28 cellular contexts compared by ENCODE assay signal in genomic region chr11:10358696-10359095, GRCh38. TPM values are rescaled to one million over a fixed set of nuclear protein-coding genes. Genes with fewer than 3 reads are reported as not detected.
"Had no signal": no experiment of that assay in that cellular context is flagged by ENCODE, and none has a peak within 500 bp of the region (broad histone marks: within the 10 kb centered on the region; RNA-seq: fewer than 3 reads in every experiment).

No MANE protein-coding gene starts in this region.

- DNase-seq: dorsolateral prefrontal cortex; effector CD8-positive, alpha-beta T cell; endodermal cell; erythroblast; foreskin fibroblast; heart left ventricle; left cardiac atrium; left lung; mesendoderm; midbrain; naive thymus-derived CD4-positive, alpha-beta T cell; nucleus accumbens; stimulated activated CD4-positive, alpha-beta T cell treated with anti-CD3 and anti-CD28 coated beads, Interleukin-12 subunit alpha, Interleukin-12 subunit beta, amount 100 ng/mL, for 4 hours; stimulated activated CD4-positive, alpha-beta T cell treated with anti-CD3 and anti-CD28 coated beads, Interleukin-1b, Interleukin-23, amount 100 ng/mL, for 48 hours; stimulated activated CD4-positive, alpha-beta T cell treated with anti-CD3 and anti-CD28 coated beads, Interleukin-4, amount 100 ng/mL, for 1 hour; stimulated activated CD8-positive, alpha-beta memory T cell treated with anti-CD3 and anti-CD28 coated beads, Interleukin-4, amount 100 ng/mL, for 48 hours; stimulated activated naive CD4-positive, alpha-beta T cell; stimulated activated naive CD8-positive, alpha-beta T cell treated with anti-CD3 and anti-CD28 coated beads, Interleukin-15, amount 100 ng/mL, for 72 hours; thyroid gland; trophoblast cell had no signal

- ATAC-seq: gastroesophageal sphincter; heart left ventricle; left cardiac atrium; left lung; naive thymus-derived CD4-positive, alpha-beta T cell; sciatic nerve; stimulated activated naive CD8-positive, alpha-beta T cell treated with anti-CD3 and anti-CD28 coated beads, Interleukin-15, amount 100 ng/mL, for 72 hours had no signal

- H3K27me3 ChIP-seq: gastroesophageal sphincter, heart left ventricle, hepatocyte, left lung, right atrium auricular region, thyroid gland, vagina had no signal

- H3K9me3 ChIP-seq: gastroesophageal sphincter, left lung, prostate gland, right atrium auricular region, thyroid gland, vagina had no signal

- H3K36me3 ChIP-seq: gastroesophageal sphincter, heart left ventricle, left lung, neural progenitor cell, prostate gland, right atrium auricular region, thyroid gland, vagina had no signal

- H3K4me3 ChIP-seq: dorsolateral prefrontal cortex, gastroesophageal sphincter, heart left ventricle, hepatocyte, left lung, neural progenitor cell, prostate gland, right atrium auricular region, smooth muscle cell, thyroid gland, vagina had no signal

- H3K27ac ChIP-seq: dorsolateral prefrontal cortex, gastroesophageal sphincter, heart left ventricle, hepatocyte, left lung, neural progenitor cell, prostate gland, right atrium auricular region, thyroid gland, vagina had no signal

- H3K4me1 ChIP-seq: gastroesophageal sphincter, prostate gland, right atrium auricular region, thyroid gland, vagina had no signal

- H3K4me2 ChIP-seq: hepatocyte, neural progenitor cell, smooth muscle cell had no signal

- H3K79me2 ChIP-seq: hepatocyte had no signal

- H2AFZ ChIP-seq: hepatocyte, neural progenitor cell had no signal

- H3K9ac ChIP-seq: neural progenitor cell had no signal

RNA-seq across cellular contexts. Expression of gene ADM, which starts 53.8 kb away (rescaled TPM):
- polyA plus RNA-seq: naive thymus-derived CD4-positive, alpha-beta T cell had no signal
